Comparison of ENCODE assay signal across 8 cellular contexts in genomic region chr20:63518946-63519764, GRCh38. TPM values are rescaled to one million over a fixed set of nuclear protein-coding genes. Genes with fewer than 3 reads are reported as not detected.
DNase-seq lines count a peak whose midpoint lies in the region; ATAC-seq, FAIRE-seq and TF ChIP-seq lines count a peak whose summit lies in the region.

No MANE protein-coding gene starts in this region.

- in situ Hi-C loops in HepG2 (cut with HindIII; ENCODE audit: extremely low pct_ligation_motif_present, low pct_unique_long_range_greater_than_20kb), result no loop called here

- H3K79me2 ChIP-seq in HepG2 (ENCODE audit: insufficient read depth, low read length), result no peaks in the 10 kb centered on the region

- intact Hi-C loops in activated CD4-positive, alpha-beta T cell treated with anti-CD3 and anti-CD28 coated beads for 36 hours (cut with DNase I, micrococcal nuclease), result no loop called here
- intact Hi-C loops in MCF 10A (cut with micrococcal nuclease), result no loop called here
- intact Hi-C loops in HepG2 (cut with micrococcal nuclease; ENCODE audit: unreplicated experiment), result no loop called here

- no peak overlapping the region for H2AFZ ChIP-seq in HepG2 (ENCODE audit: low read length)

- H3K4me1 Mint-ChIP-seq in activated CD4-positive, alpha-beta T cell treated with anti-CD3 and anti-CD28 coated beads for 36 hours, result peaks cover 12% of the 10 kb centered on the region
- H3K4me1 Mint-ChIP-seq in MCF 10A (ENCODE audit: insufficient read depth, unreplicated experiment), result no peaks in the 10 kb centered on the region

- H3K4me1 ChIP-seq in HepG2 (ENCODE audit: insufficient read depth, low read length) (peaks cover 11% of the 10 kb centered on the region), thymus (ENCODE audit: control insufficient read depth, insufficient read depth, low read length) (peaks cover 14% of the 10 kb centered on the region)

- TF ChIP-seq POLR2A in HepG2 (IDR thresholded peaks at IDR 0.05; ENCODE audit: insufficient read depth in 1 of 2, low read depth in 2 of 2, low read length in 2 of 2), result no peak

- H3K36me3 Mint-ChIP-seq in activated CD4-positive, alpha-beta T cell treated with anti-CD3 and anti-CD28 coated beads for 36 hours (ENCODE audit: low read depth), result peaks cover 28% of the 10 kb centered on the region
- peaks cover 25% of the 10 kb centered on the region for H3K36me3 Mint-ChIP-seq in MCF 10A (ENCODE audit: insufficient read depth, unreplicated experiment)

- WGBS in HepG2 (ENCODE audit: low lambda C conversion rate), result 29% methylated on average over 39 of the region's 41 CpGs
- WGBS in thymus, result 64% methylated on average over 41 of the region's 41 CpGs

- no peak for DNase-seq in activated CD4-positive, alpha-beta T cell treated with anti-CD3 and anti-CD28 coated beads for 36 hours
- DNase-seq in activated CD4-positive, alpha-beta T cell treated with anti-CD3 and anti-CD28 coated beads, Interleukin-2, amount 50 U/mL, for 4 hours, result no peak
- DNase-seq in MCF 10A (ENCODE audit: unreplicated experiment), result no peak
- DNase-seq in HepG2 (ENCODE audit: low spot score), result no peak
- no peak for DNase-seq in NCI-H146 treated with DMSO at 0.1 percent for 48 hours (lab: John Stamatoyannopoulos, UW; ENCODE audit: unreplicated experiment)
- DNase-seq in DMS53 (lab: John Stamatoyannopoulos, UW), result no peak

- CTCF ChIA-PET in activated CD4-positive, alpha-beta T cell treated with anti-CD3 and anti-CD28 coated beads for 36 hours (lab: Charles Lee), result interaction anchor here (0.6 to 4.0 kb wide), 2 partner anchors 19 to 513 kb away, joined by 3 to 21 read pairs; partner anchors contain the start of gene PTK6
- CTCF ChIA-PET in MCF 10A (lab: Yijun Ruan, JAX) (interaction anchor here (1.7 kb wide), 1 partner anchor 22 kb away, joined by 5 read pairs; no protein-coding TSS in a partner anchor), HepG2 (lab: Yijun Ruan, JAX; ENCODE audit: low intra/inter-chr PET ratio, low total read pairs) (interaction anchor here (1.5 kb wide), 1 partner anchor 23 kb away, joined by 4 read pairs; no protein-coding TSS in a partner anchor)

- H4K20me1 ChIP-seq in HepG2 (ENCODE audit: insufficient read depth, low read length), result peaks cover 2% of the 10 kb centered on the region; the same call in 1 of the 2 replicates

- H3K27ac Mint-ChIP-seq in activated CD4-positive, alpha-beta T cell treated with anti-CD3 and anti-CD28 coated beads for 36 hours, result peak overlapping the region; percentile 47
- no peak overlapping the region for H3K27ac Mint-ChIP-seq in MCF 10A (ENCODE audit: low read depth, unreplicated experiment)

- TF ChIP-seq CTCF in MCF 10A (IDR thresholded peaks at IDR 0.05; ENCODE audit: unreplicated experiment), result no peak
- TF ChIP-seq CTCF in HepG2 (CRISPR knock-in tag; IDR thresholded peaks at IDR 0.05), result no peak

- no peak for TF ChIP-seq RAD21 in HepG2 (CRISPR knock-in tag; IDR thresholded peaks at IDR 0.05)

- peaks cover 9% of the 10 kb centered on the region for H3K9me3 Mint-ChIP-seq in activated CD4-positive, alpha-beta T cell treated with anti-CD3 and anti-CD28 coated beads for 36 hours (ENCODE audit: low read depth)
- no peaks in the 10 kb centered on the region for H3K9me3 Mint-ChIP-seq in MCF 10A (ENCODE audit: unreplicated experiment)

- H3K4me2 ChIP-seq in HepG2 (ENCODE audit: low read depth, low read length), result peak overlapping the region; percentile 70

- no TSS peak for BruUV-seq in MCF 10A (replicated peaks; lab: Mats Ljungman, UMichigan)
- no TSS peak for BruUV-seq in HepG2 (replicated peaks; lab: Mats Ljungman, UMichigan)

- TF ChIP-seq EP300 in HepG2 (IDR thresholded peaks at IDR 0.05; ENCODE audit: low read depth in 2 of 2, low read length in 2 of 2) (no peak), HepG2 (CRISPR knock-in tag; IDR thresholded peaks at IDR 0.05; ENCODE audit: borderline replicate concordance) (no peak)

- H3K27me3 ChIP-seq in HepG2 (ENCODE audit: control insufficient read depth in 1 of 2, insufficient read depth in 2 of 2, low read length in 2 of 2) (peaks cover 25 to 62% of the 10 kb centered on the region in 2 experiments), thymus (ENCODE audit: control insufficient read depth, insufficient read depth) (peaks cover 20% of the 10 kb centered on the region)

- H3K9ac ChIP-seq in HepG2 (ENCODE audit: insufficient read depth, low read depth, low read length), result no peak overlapping the region

- H3K4me3 ChIP-seq in HepG2 (replicated peaks in 1 of 3; ENCODE audit: insufficient read depth in 1 of 3, low read depth in 2 of 3, low read length in 3 of 3) (peak overlapping the region in 2 of 3 experiments; percentile 56 to 69; a peak in 3 of 6 replicates), thymus (ENCODE audit: low read length) (peak overlapping the region; percentile 95)

- ATAC-seq in activated CD4-positive, alpha-beta T cell treated with anti-CD3 and anti-CD28 coated beads for 36 hours, result no peak
- peak; percentile 15 for ATAC-seq in HepG2
- ATAC-seq in HG03280 (IDR thresholded peaks at IDR 0.05; ENCODE audit: unreplicated experiment), result no peak

- POLR2A ChIA-PET in activated CD4-positive, alpha-beta T cell treated with anti-CD3 and anti-CD28 coated beads for 36 hours (lab: Charles Lee), result interaction anchor here (0.6 kb wide), 1 partner anchor 464 kb away, joined by 4 read pairs; no protein-coding TSS in a partner anchor
- POLR2A ChIA-PET in MCF 10A (lab: Yijun Ruan, JAX) (no interaction called here), HepG2 (lab: Yijun Ruan, JAX) (interaction anchor here (2.1 kb wide), 1 partner anchor 24 kb away, joined by 5 read pairs; no protein-coding TSS in a partner anchor)

- H3K27ac ChIP-seq in HepG2 (ENCODE audit: extremely low read length, insufficient read depth, low read length) (no peak overlapping the region), thymus (ENCODE audit: low read depth) (no peak overlapping the region)

- H3K9me3 ChIP-seq in HepG2 (ENCODE audit: low read length) (no peaks in the 10 kb centered on the region), thymus (ENCODE audit: control insufficient read depth) (peaks cover 2% of the 10 kb centered on the region)

- no peaks in the 10 kb centered on the region for H3K36me3 ChIP-seq in HepG2 (replicated peaks in 1 of 2; ENCODE audit: control insufficient read depth in 1 of 2, insufficient read depth in 2 of 2, low read length in 2 of 2)
- H3K36me3 ChIP-seq in thymus (ENCODE audit: control insufficient read depth, insufficient read depth), result peaks cover 14% of the 10 kb centered on the region

- FAIRE-seq in HepG2 (lab: Jason Lieb, UNC), result no peak

- peak overlapping the region; percentile 77 for H3K4me3 Mint-ChIP-seq in activated CD4-positive, alpha-beta T cell treated with anti-CD3 and anti-CD28 coated beads for 36 hours
- H3K4me3 Mint-ChIP-seq in MCF 10A (ENCODE audit: unreplicated experiment), result peak overlapping the region; percentile 83

- H3K27me3 Mint-ChIP-seq in activated CD4-positive, alpha-beta T cell treated with anti-CD3 and anti-CD28 coated beads for 36 hours, result peaks cover 4% of the 10 kb centered on the region
- H3K27me3 Mint-ChIP-seq in MCF 10A (ENCODE audit: insufficient read depth, unreplicated experiment), result no peaks in the 10 kb centered on the region

RNA-seq across cellular contexts. Expression of gene PPDPF, which starts 1.4 kb away (rescaled TPM):
- total RNA-seq in activated CD4-positive, alpha-beta T cell treated with anti-CD3 and anti-CD28 coated beads for 36 hours, result 100 to 1,000 TPM; 119 to 133 TPM
- total RNA-seq in MCF 10A (2022) (315 and 355 TPM in 2 replicates), HepG2 (2016; rRNA removed; fragmentation: Illumina TruSeq; extraction: Trizol) (6.0 and 7.0 TPM in 2 replicates)
- 21.9 and 23.8 TPM in 2 replicates for total RNA-seq in HepG2 (2016; cell fraction: cytosol; rRNA removed; fragmentation: Illumina TruSeq; extraction: Trizol; ENCODE audit: low read depth)
- total RNA-seq in HepG2 (2016; cell fraction: insoluble cytoplasmic fraction; rRNA removed; fragmentation: Illumina TruSeq; extraction: Trizol), result 4.3 and 5.4 TPM in 2 replicates
- total RNA-seq in HepG2 (2016; cell fraction: membrane; rRNA removed; fragmentation: Illumina TruSeq; extraction: Trizol), result 16.4 and 22.5 TPM in 2 replicates
- total RNA-seq in HepG2 (2016; cell fraction: nucleus; rRNA removed; fragmentation: Illumina TruSeq; extraction: Trizol), result 5.4 and 6.2 TPM in 2 replicates
- polyA plus RNA-seq in HepG2 (2011; rRNA removed) (1.8 and 2.2 TPM in 2 replicates), thymus (229 TPM)
- 2.4 and 6.2 TPM in 2 replicates for polyA plus RNA-seq in HepG2 (2011; cell fraction: cytosol; rRNA removed)
- polyA plus RNA-seq in HepG2 (2011; cell fraction: nucleus; rRNA removed), result 6.3 and 9.5 TPM in 2 replicates
- 12.0 and 18.6 TPM in 2 replicates for polyA plus RNA-seq in HepG2 (2012)
- 606 and 718 TPM in 2 replicates for polyA plus RNA-seq in HepG2 (2016; cell fraction: cytosol; fragmentation: Illumina TruSeq; extraction: Trizol; ENCODE audit: low read depth)
- polyA plus RNA-seq in HepG2 (2016; cell fraction: insoluble cytoplasmic fraction; fragmentation: Illumina TruSeq; extraction: Trizol; ENCODE audit: low read depth), result 42.4 and 57.7 TPM in 2 replicates
- 288 and 295 TPM in 2 replicates for polyA plus RNA-seq in HepG2 (2016; cell fraction: membrane; fragmentation: Illumina TruSeq; extraction: Trizol; ENCODE audit: low read depth)
- 40.1 and 40.2 TPM in 2 replicates for polyA plus RNA-seq in HepG2 (2016; cell fraction: nucleus; fragmentation: Illumina TruSeq; extraction: Trizol; ENCODE audit: insufficient read depth, low read depth)
- polyA minus RNA-seq in HepG2 (2011; rRNA and poly(A)+ RNA removed; ENCODE audit: low replicate concordance), result 8.4 and 13.9 TPM in 2 replicates
- polyA minus RNA-seq in HepG2 (2011; cell fraction: cytosol; rRNA and poly(A)+ RNA removed), result 15.8 and 39.4 TPM in 2 replicates
- 4.5 and 4.8 TPM in 2 replicates for polyA minus RNA-seq in HepG2 (2011; cell fraction: nucleus; rRNA and poly(A)+ RNA removed)

RNA-seq across cellular contexts. Expression of gene PTK6, which starts 18.0 kb away (rescaled TPM):
- under 1 TPM; 0.25 to 0.48 TPM for total RNA-seq in activated CD4-positive, alpha-beta T cell treated with anti-CD3 and anti-CD28 coated beads for 36 hours
- total RNA-seq in MCF 10A (2022), result 3.8 and 4.4 TPM in 2 replicates
- total RNA-seq in HepG2 (2016; rRNA removed; fragmentation: Illumina TruSeq; extraction: Trizol), result not detected in 2 replicates
- total RNA-seq in HepG2 (2016; cell fraction: cytosol; rRNA removed; fragmentation: Illumina TruSeq; extraction: Trizol; ENCODE audit: low read depth), result not detected in 2 replicates
- total RNA-seq in HepG2 (2016; cell fraction: insoluble cytoplasmic fraction; rRNA removed; fragmentation: Illumina TruSeq; extraction: Trizol), result not detected in 2 replicates
- total RNA-seq in HepG2 (2016; cell fraction: membrane; rRNA removed; fragmentation: Illumina TruSeq; extraction: Trizol), result not detected in 2 replicates
- not detected in 2 replicates for total RNA-seq in HepG2 (2016; cell fraction: nucleus; rRNA removed; fragmentation: Illumina TruSeq; extraction: Trizol)
- polyA plus RNA-seq in HepG2 (2011; rRNA removed), result 0.07 and 0.08 TPM in 2 replicates
- 0.05 and 0.08 TPM in 2 replicates for polyA plus RNA-seq in HepG2 (2011; cell fraction: cytosol; rRNA removed)
- 0.27 and 0.42 TPM in 2 replicates for polyA plus RNA-seq in HepG2 (2011; cell fraction: nucleus; rRNA removed)
- 0.09 and 0.11 TPM in 2 replicates for polyA plus RNA-seq in HepG2 (2012)
- polyA plus RNA-seq in HepG2 (2016; cell fraction: cytosol; fragmentation: Illumina TruSeq; extraction: Trizol; ENCODE audit: low read depth), result not detected in 2 replicates
- not detected in 2 replicates for polyA plus RNA-seq in HepG2 (2016; cell fraction: insoluble cytoplasmic fraction; fragmentation: Illumina TruSeq; extraction: Trizol; ENCODE audit: low read depth)
- polyA plus RNA-seq in HepG2 (2016; cell fraction: membrane; fragmentation: Illumina TruSeq; extraction: Trizol; ENCODE audit: low read depth), result not detected in 2 replicates
- not detected in 2 replicates for polyA plus RNA-seq in HepG2 (2016; cell fraction: nucleus; fragmentation: Illumina TruSeq; extraction: Trizol; ENCODE audit: insufficient read depth, low read depth)
- polyA minus RNA-seq in HepG2 (2011; rRNA and poly(A)+ RNA removed; ENCODE audit: low replicate concordance), result 0.18 and 9.4 TPM in 2 replicates
- polyA minus RNA-seq in HepG2 (2011; cell fraction: cytosol; rRNA and poly(A)+ RNA removed), result not detected in 2 replicates
- 0.12 and 0.13 TPM in 2 replicates for polyA minus RNA-seq in HepG2 (2011; cell fraction: nucleus; rRNA and poly(A)+ RNA removed)
- 2.7 TPM for polyA plus RNA-seq in thymus

RNA-seq across cellular contexts. Expression of gene EEF1A2, which starts 20.3 kb away (rescaled TPM):
- total RNA-seq in activated CD4-positive, alpha-beta T cell treated with anti-CD3 and anti-CD28 coated beads for 36 hours, result under 1 TPM; 0.69 to 0.81 TPM
- total RNA-seq in MCF 10A (2022), result 3.3 and 9.9 TPM in 2 replicates
- 0.36 and 0.44 TPM in 2 replicates for total RNA-seq in HepG2 (2016; rRNA removed; fragmentation: Illumina TruSeq; extraction: Trizol)
- total RNA-seq in HepG2 (2016; cell fraction: cytosol; rRNA removed; fragmentation: Illumina TruSeq; extraction: Trizol; ENCODE audit: low read depth), result 0.51 TPM in 1 of 2 replicates, not detected in the other
- 0.18 and 0.37 TPM in 2 replicates for total RNA-seq in HepG2 (2016; cell fraction: insoluble cytoplasmic fraction; rRNA removed; fragmentation: Illumina TruSeq; extraction: Trizol)
- 0.90 and 1.00 TPM in 2 replicates for total RNA-seq in HepG2 (2016; cell fraction: membrane; rRNA removed; fragmentation: Illumina TruSeq; extraction: Trizol)
- 0.22 and 0.47 TPM in 2 replicates for total RNA-seq in HepG2 (2016; cell fraction: nucleus; rRNA removed; fragmentation: Illumina TruSeq; extraction: Trizol)
- polyA plus RNA-seq in HepG2 (2011; rRNA removed), result 0.87 and 1.8 TPM in 2 replicates
- polyA plus RNA-seq in HepG2 (2011; cell fraction: cytosol; rRNA removed), result 1.6 and 1.7 TPM in 2 replicates
- 2.6 and 2.9 TPM in 2 replicates for polyA plus RNA-seq in HepG2 (2011; cell fraction: nucleus; rRNA removed)
- 1.0 and 4.0 TPM in 2 replicates for polyA plus RNA-seq in HepG2 (2012)
- polyA plus RNA-seq in HepG2 (2016; cell fraction: cytosol; fragmentation: Illumina TruSeq; extraction: Trizol; ENCODE audit: low read depth), result 0.58 and 0.81 TPM in 2 replicates
- 0.54 and 1.5 TPM in 2 replicates for polyA plus RNA-seq in HepG2 (2016; cell fraction: insoluble cytoplasmic fraction; fragmentation: Illumina TruSeq; extraction: Trizol; ENCODE audit: low read depth)
- 0.81 and 1.1 TPM in 2 replicates for polyA plus RNA-seq in HepG2 (2016; cell fraction: membrane; fragmentation: Illumina TruSeq; extraction: Trizol; ENCODE audit: low read depth)
- 1.2 and 1.5 TPM in 2 replicates for polyA plus RNA-seq in HepG2 (2016; cell fraction: nucleus; fragmentation: Illumina TruSeq; extraction: Trizol; ENCODE audit: insufficient read depth, low read depth)
- polyA minus RNA-seq in HepG2 (2011; rRNA and poly(A)+ RNA removed; ENCODE audit: low replicate concordance), result 1.4 and 21.5 TPM in 2 replicates
- polyA minus RNA-seq in HepG2 (2011; cell fraction: cytosol; rRNA and poly(A)+ RNA removed), result 1.1 and 3.3 TPM in 2 replicates
- 0.75 and 1.0 TPM in 2 replicates for polyA minus RNA-seq in HepG2 (2011; cell fraction: nucleus; rRNA and poly(A)+ RNA removed)
- 2.2 TPM for polyA plus RNA-seq in thymus

RNA-seq across cellular contexts. Expression of gene SRMS, which starts 28.4 kb away (rescaled TPM):
- not detected for total RNA-seq in activated CD4-positive, alpha-beta T cell treated with anti-CD3 and anti-CD28 coated beads for 36 hours
- total RNA-seq in MCF 10A (2022) (0.81 and 1.4 TPM in 2 replicates), HepG2 (2016; rRNA removed; fragmentation: Illumina TruSeq; extraction: Trizol) (not detected in 2 replicates)
- total RNA-seq in HepG2 (2016; cell fraction: cytosol; rRNA removed; fragmentation: Illumina TruSeq; extraction: Trizol; ENCODE audit: low read depth), result not detected in 2 replicates
- total RNA-seq in HepG2 (2016; cell fraction: insoluble cytoplasmic fraction; rRNA removed; fragmentation: Illumina TruSeq; extraction: Trizol), result not detected in 2 replicates
- total RNA-seq in HepG2 (2016; cell fraction: membrane; rRNA removed; fragmentation: Illumina TruSeq; extraction: Trizol), result not detected in 2 replicates
- not detected in 2 replicates for total RNA-seq in HepG2 (2016; cell fraction: nucleus; rRNA removed; fragmentation: Illumina TruSeq; extraction: Trizol)
- polyA plus RNA-seq in HepG2 (2011; rRNA removed) (0.09 TPM in 1 of 2 replicates, not detected in the other), thymus (0.05 TPM)
- not detected in 2 replicates for polyA plus RNA-seq in HepG2 (2011; cell fraction: cytosol; rRNA removed)
- polyA plus RNA-seq in HepG2 (2011; cell fraction: nucleus; rRNA removed), result 0.10 and 0.37 TPM in 2 replicates
- 0.17 TPM in 1 of 2 replicates, not detected in the other for polyA plus RNA-seq in HepG2 (2012)
- not detected in 2 replicates for polyA plus RNA-seq in HepG2 (2016; cell fraction: cytosol; fragmentation: Illumina TruSeq; extraction: Trizol; ENCODE audit: low read depth)
- polyA plus RNA-seq in HepG2 (2016; cell fraction: insoluble cytoplasmic fraction; fragmentation: Illumina TruSeq; extraction: Trizol; ENCODE audit: low read depth), result not detected in 2 replicates
- polyA plus RNA-seq in HepG2 (2016; cell fraction: membrane; fragmentation: Illumina TruSeq; extraction: Trizol; ENCODE audit: low read depth), result not detected in 2 replicates
- polyA plus RNA-seq in HepG2 (2016; cell fraction: nucleus; fragmentation: Illumina TruSeq; extraction: Trizol; ENCODE audit: insufficient read depth, low read depth), result not detected in 2 replicates
- polyA minus RNA-seq in HepG2 (2011; rRNA and poly(A)+ RNA removed; ENCODE audit: low replicate concordance), result 0.28 TPM in 1 of 2 replicates, not detected in the other
- polyA minus RNA-seq in HepG2 (2011; cell fraction: cytosol; rRNA and poly(A)+ RNA removed), result not detected in 2 replicates
- polyA minus RNA-seq in HepG2 (2011; cell fraction: nucleus; rRNA and poly(A)+ RNA removed), result not detected in 2 replicates

RNA-seq across cellular contexts. Expression of gene FNDC11, which starts 34.8 kb away (rescaled TPM):
- total RNA-seq in activated CD4-positive, alpha-beta T cell treated with anti-CD3 and anti-CD28 coated beads for 36 hours, result under 1 TPM; 0.18 to 0.27 TPM
- total RNA-seq in MCF 10A (2022) (2.4 and 3.9 TPM in 2 replicates), HepG2 (2016; rRNA removed; fragmentation: Illumina TruSeq; extraction: Trizol) (not detected in 2 replicates)
- total RNA-seq in HepG2 (2016; cell fraction: cytosol; rRNA removed; fragmentation: Illumina TruSeq; extraction: Trizol; ENCODE audit: low read depth), result not detected in 2 replicates
- not detected in 2 replicates for total RNA-seq in HepG2 (2016; cell fraction: insoluble cytoplasmic fraction; rRNA removed; fragmentation: Illumina TruSeq; extraction: Trizol)
- not detected in 2 replicates for total RNA-seq in HepG2 (2016; cell fraction: membrane; rRNA removed; fragmentation: Illumina TruSeq; extraction: Trizol)
- not detected in 2 replicates for total RNA-seq in HepG2 (2016; cell fraction: nucleus; rRNA removed; fragmentation: Illumina TruSeq; extraction: Trizol)
- polyA plus RNA-seq in HepG2 (2011; rRNA removed) (0.07 and 0.13 TPM in 2 replicates), thymus (1.2 TPM)
- 0.19 and 0.23 TPM in 2 replicates for polyA plus RNA-seq in HepG2 (2011; cell fraction: cytosol; rRNA removed)
- polyA plus RNA-seq in HepG2 (2011; cell fraction: nucleus; rRNA removed), result 0.45 and 0.48 TPM in 2 replicates
- 0.05 TPM in 1 of 2 replicates, not detected in the other for polyA plus RNA-seq in HepG2 (2012)
- polyA plus RNA-seq in HepG2 (2016; cell fraction: cytosol; fragmentation: Illumina TruSeq; extraction: Trizol; ENCODE audit: low read depth), result not detected in 2 replicates
- polyA plus RNA-seq in HepG2 (2016; cell fraction: insoluble cytoplasmic fraction; fragmentation: Illumina TruSeq; extraction: Trizol; ENCODE audit: low read depth), result not detected in 2 replicates
- not detected in 2 replicates for polyA plus RNA-seq in HepG2 (2016; cell fraction: membrane; fragmentation: Illumina TruSeq; extraction: Trizol; ENCODE audit: low read depth)
- not detected in 2 replicates for polyA plus RNA-seq in HepG2 (2016; cell fraction: nucleus; fragmentation: Illumina TruSeq; extraction: Trizol; ENCODE audit: insufficient read depth, low read depth)
- polyA minus RNA-seq in HepG2 (2011; rRNA and poly(A)+ RNA removed; ENCODE audit: low replicate concordance), result 0.10 and 0.84 TPM in 2 replicates
- polyA minus RNA-seq in HepG2 (2011; cell fraction: cytosol; rRNA and poly(A)+ RNA removed), result not detected in 2 replicates
- polyA minus RNA-seq in HepG2 (2011; cell fraction: nucleus; rRNA and poly(A)+ RNA removed), result not detected in 2 replicates

Comparison
In these comparisons a context has a peak if more than half of its experiments do, and no peak if none do; other contexts are left out.
1. RNA of gene PPDPF, which starts 1.4 kb away (total RNA-seq): 315 to 355 TPM in MCF 10A and 119 to 133 TPM in activated CD4-positive, alpha-beta T cell treated with anti-CD3 and anti-CD28 coated beads for 36 hours; 4.3 to 23.8 TPM in HepG2; every median in the first group is over 4 times any median in the second.